In the genomic region with DNA sequence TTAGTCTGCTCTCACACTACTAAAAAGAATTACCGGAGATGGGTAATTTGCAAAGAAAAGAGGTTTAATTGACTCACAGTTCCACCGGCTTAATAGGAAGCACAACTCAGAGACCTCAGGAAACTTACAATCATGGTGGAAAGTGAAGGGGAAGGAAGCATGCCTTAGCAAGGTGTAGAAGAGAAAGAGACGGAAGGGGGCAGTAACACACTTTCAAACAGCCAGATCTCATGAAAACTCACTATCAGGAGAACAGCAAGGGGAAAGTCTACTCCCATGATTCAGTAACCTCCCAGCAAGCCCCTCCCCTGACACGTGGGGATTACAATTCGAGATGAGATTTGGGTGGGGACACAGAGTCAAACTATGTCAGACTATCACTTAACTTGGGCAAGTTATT, we compare ENCODE assay signal across 22 cellular contexts.
"Had no signal": no experiment of that assay in that cellular context is flagged by ENCODE, and none has a peak within 500 bp of the region (broad histone marks: within the 10 kb centered on the region; RNA-seq: fewer than 3 reads in every experiment).

No MANE protein-coding gene starts in this region.

- ATAC-seq: esophagus mucosa; left cardiac atrium; lower lobe of right lung; pancreas; sciatic nerve; stimulated activated memory B cell treated with anti-CD40 and anti-IgM and Interleukin-4, amounts not matched to agents 10 μg/mL and 1 μg/mL and 100 μg/mL, for 72 hours had no signal

- H3K4me1 ChIP-seq: left ventricle myocardium inferior, lower lobe of right lung, pancreas, prostate gland, spleen, tibial artery, upper lobe of left lung, uterus had no signal

- H3K4me3 ChIP-seq: dorsolateral prefrontal cortex, left ventricle myocardium inferior, lower lobe of right lung, pancreas, prostate gland, spleen, tibial artery, upper lobe of left lung, uterus had no signal

- H3K9me3 ChIP-seq: left ventricle myocardium inferior, lower lobe of right lung, pancreas, prostate gland, spleen, tibial artery, upper lobe of left lung, uterus had no signal

- H3K36me3 ChIP-seq: left ventricle myocardium inferior, lower lobe of right lung, pancreas, prostate gland, spleen, tibial artery, upper lobe of left lung, uterus had no signal

- H3K27me3 ChIP-seq: pancreas, spleen, tibial artery, upper lobe of left lung, uterus had no signal

- DNase-seq: cortex of kidney; dorsolateral prefrontal cortex; effector CD8-positive, alpha-beta T cell; foreskin fibroblast; kidney; left cardiac atrium; left ventricle myocardium inferior; lower lobe of right lung; naive B cell; occipital lobe; pancreas; spleen; stimulated activated CD4-positive, alpha-beta T cell treated with anti-CD3 and anti-CD28 coated beads, Interleukin-15, amount 100 ng/mL, for 24 hours; stimulated activated CD4-positive, alpha-beta T cell treated with anti-CD3 and anti-CD28 coated beads, Interleukin-1b, Interleukin-23, amount 100 ng/mL, for 48 hours; stimulated activated CD4-positive, alpha-beta T cell treated with anti-CD3 and anti-CD28 coated beads, Interleukin-4, amount 100 ng/mL, for 24 hours; tibial artery; upper lobe of left lung; uterus had no signal

- H3K27ac ChIP-seq: dorsolateral prefrontal cortex, left ventricle myocardium inferior, lower lobe of right lung, pancreas, prostate gland, spleen, tibial artery, upper lobe of left lung, uterus had no signal
